ENCODE assay signal across 19 cellular contexts in the genomic region with DNA sequence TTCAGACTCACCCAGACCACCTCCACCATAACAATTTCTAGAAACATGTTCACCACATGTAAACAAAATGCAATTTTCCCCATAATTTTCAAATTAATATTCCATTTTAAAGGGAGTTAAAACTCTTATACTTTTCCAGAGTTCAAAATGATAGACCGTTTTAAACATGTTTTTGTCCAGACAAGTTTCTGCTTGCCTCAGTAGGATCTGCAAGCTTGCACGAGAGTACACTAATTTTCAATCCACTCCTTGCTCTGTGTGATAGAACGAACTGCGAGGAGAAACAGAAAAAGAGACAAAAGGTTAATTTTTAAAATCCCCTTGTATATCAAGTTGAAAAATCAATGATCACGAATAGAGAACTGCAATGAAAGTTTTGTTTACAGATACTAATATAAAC. TPM values are rescaled to one million over a fixed set of nuclear protein-coding genes. Genes with fewer than 3 reads are reported as not detected.
DNase-seq lines count a peak whose midpoint lies in the region; ATAC-seq, FAIRE-seq and TF ChIP-seq lines count a peak whose summit lies in the region.
"Had no signal": no experiment of that assay in that cellular context is flagged by ENCODE, and none has a peak within 500 bp of the region (broad histone marks: within the 10 kb centered on the region; RNA-seq: fewer than 3 reads in every experiment).

No MANE protein-coding gene starts in this region.

- no peaks in the 10 kb centered on the region for H3K27me3 ChIP-seq in mammary epithelial cell (ENCODE audit: insufficient read depth, low read length)
- no peaks in the 10 kb centered on the region for H3K27me3 ChIP-seq in esophagus squamous epithelium
- H3K27me3 ChIP-seq in suprapubic skin, result no peaks in the 10 kb centered on the region
- H3K27me3 ChIP-seq: BE2C had no signal

- intact Hi-C loops in mammary epithelial cell (cut with micrococcal nuclease) (no loop called here), esophagus squamous epithelium (cut with DNase I) (no loop called here)

- POLR2A ChIA-PET in WTC11 (lab: Charles Lee), result no interaction called here

- 0 out of 2 replicates have a peak overlapping the region, but pooled peaks have one; percentile 5 for H3K27ac Mint-ChIP-seq in WTC11
- H3K27ac Mint-ChIP-seq: GM23338 had no signal

- peak overlapping the region; percentile 64 for H3K4me2 ChIP-seq in mammary epithelial cell (ENCODE audit: insufficient read depth, low read depth, low read length)
- H3K4me2 ChIP-seq: A549, GM23338 had no signal

- FAIRE-seq in RCC 7860 (lab: Jason Lieb, UNC), result no peak
- FAIRE-seq: A549, GM12878, GM18507 had no signal

- in situ Hi-C loops in mammary epithelial cell (cut with MboI; ENCODE audit: low sequenced_read_pairs in 2 of 2), result loop anchor here in 1 of 2 donors (25.0 kb wide), 1 partner anchor 328 kb away; a partner anchor contains a TSS

- TF ChIP-seq CTCF in WTC11 (IDR thresholded peaks at IDR 0.05) (no peak), mammary epithelial cell (conservative IDR thresholded peaks at IDR 0.05 in 1 of 2, IDR thresholded peaks at IDR 0.05 in 1 of 2; ENCODE audit: extremely low read depth in 1 of 2, insufficient read depth in 1 of 2, low read depth in 1 of 2, low read length in 2 of 2) (no peak), esophagus squamous epithelium (IDR thresholded peaks at IDR 0.05) (no peak), suprapubic skin (IDR thresholded peaks at IDR 0.05) (no peak), GM20000 (IDR thresholded peaks at IDR 0.05; ENCODE audit: extremely low read depth, missing control alignments) (no peak)

- H3K9ac ChIP-seq in mammary epithelial cell (ENCODE audit: insufficient read depth, low read length), result no peak overlapping the region

- H3K27me3 Mint-ChIP-seq in WTC11 (ENCODE audit: low read depth), result peaks cover 4% of the 10 kb centered on the region
- H3K27me3 Mint-ChIP-seq: CD4-positive, alpha-beta memory T cell had no signal

- no peaks in the 10 kb centered on the region for H3K9me3 ChIP-seq in mammary epithelial cell (replicated peaks; ENCODE audit: insufficient read depth, low read length)
- no peaks in the 10 kb centered on the region for H3K9me3 ChIP-seq in esophagus squamous epithelium
- H3K9me3 ChIP-seq in suprapubic skin, result no peaks in the 10 kb centered on the region
- H3K9me3 ChIP-seq: A549, BE2C had no signal

- H3K4me3 ChIP-seq in mammary epithelial cell (replicated peaks in 1 of 3; ENCODE audit: insufficient read depth in 1 of 3, low read depth in 2 of 3, low read length in 3 of 3), result no peak overlapping the region
- no peak overlapping the region for H3K4me3 ChIP-seq in esophagus squamous epithelium
- H3K4me3 ChIP-seq in suprapubic skin, result no peak overlapping the region
- H3K4me3 ChIP-seq: A549, GM12878, GM23338 had no signal

- dilution Hi-C loops in mammary epithelial cell (cut with HindIII; ENCODE audit: low sequenced_read_pairs), result loop anchor here (5.0 kb wide), 1 partner anchor 93 kb away; no protein-coding TSS in a partner anchor

- no peak for TF ChIP-seq POLR2A in esophagus squamous epithelium (IDR thresholded peaks at IDR 0.05)
- TF ChIP-seq POLR2A in suprapubic skin (IDR thresholded peaks at IDR 0.05), result no peak

- peak overlapping the region; percentile 55 for H3K27ac ChIP-seq in mammary epithelial cell (ENCODE audit: insufficient read depth, low read depth, low read length)
- H3K27ac ChIP-seq in esophagus squamous epithelium, result peak overlapping the region in 3 of 4 donors; percentile 59 to 86 (median 85)
- peak overlapping the region; percentile 75 for H3K27ac ChIP-seq in suprapubic skin
- H3K27ac ChIP-seq: A549, C4-2B had no signal

- H3K4me1 Mint-ChIP-seq in WTC11, result 0 out of 2 replicates have a peak, but pooled peaks cover under 1% of the 10 kb centered on the region

- no peaks in the 10 kb centered on the region for H3K36me3 Mint-ChIP-seq in WTC11

- H3K9me3 Mint-ChIP-seq in WTC11, result no peaks in the 10 kb centered on the region
- H3K9me3 Mint-ChIP-seq: CD4-positive, alpha-beta memory T cell; GM23338 had no signal

- peaks cover 22% of the 10 kb centered on the region for H3K79me2 ChIP-seq in mammary epithelial cell (ENCODE audit: insufficient read depth, low read length)

- no peak for DNase-seq in WTC11 (ENCODE audit: low spot score)
- peak; percentile 49 for DNase-seq in mammary epithelial cell
- no peak for DNase-seq in esophagus squamous epithelium (lab: John Stamatoyannopoulos, UW)
- DNase-seq in suprapubic skin (ENCODE audit: low spot score in 2 of 2), result no peak
- no peak for DNase-seq in RPMI8226
- no peak for DNase-seq in RCC 7860 (ENCODE audit: low spot score)
- DNase-seq in GM20000 (ENCODE audit: low spot score), result no peak
- DNase-seq: BE2C; CD4-positive, alpha-beta memory T cell; DMS79; H7 had no signal

- CTCF ChIA-PET in WTC11 (lab: Charles Lee), result no interaction called here
- CTCF ChIA-PET in mammary epithelial cell (lab: Charles Lee; ENCODE audit: low non-redundant PET), result no interaction called here

- peaks cover 7% of the 10 kb centered on the region for H3K36me3 ChIP-seq in mammary epithelial cell (ENCODE audit: insufficient read depth, low read length)
- H3K36me3 ChIP-seq in esophagus squamous epithelium, result peaks cover 0 to 27% (median 0%) of the 10 kb centered on the region in 3 donors
- peaks cover 4% of the 10 kb centered on the region for H3K36me3 ChIP-seq in suprapubic skin

- H2AFZ ChIP-seq in mammary epithelial cell (ENCODE audit: low read depth, low read length), result peak overlapping the region; percentile 60
- H2AFZ ChIP-seq: GM23338 had no signal

- no peak for ATAC-seq in WTC11
- ATAC-seq: A549, GM12878, GM23338 had no signal

- WGBS in mammary epithelial cell (ENCODE audit: low coverage, missing lambda C conversion rate), result 6% methylated on average over 5 of the region's 5 CpGs
- WGBS in esophagus squamous epithelium, 2 donors, result 36 to 45% methylated on average over 5 of the region's 5 CpGs
- 46% methylated on average over 5 of the region's 5 CpGs for WGBS in suprapubic skin

- no peaks in the 10 kb centered on the region for H4K20me1 ChIP-seq in mammary epithelial cell (ENCODE audit: insufficient read depth, low read length)

- H3K4me1 ChIP-seq in mammary epithelial cell (ENCODE audit: insufficient read depth, low read length) (peaks cover 26% of the 10 kb centered on the region), esophagus squamous epithelium (peaks cover 3 to 49% (median 14%) of the 10 kb centered on the region in 3 donors), suprapubic skin (peaks cover 37% of the 10 kb centered on the region)

- no peak for TF ChIP-seq EP300 in suprapubic skin (IDR thresholded peaks at IDR 0.05)

- no TSS peak for BruUV-seq in mammary epithelial cell (replicated peaks; lab: Mats Ljungman, UMichigan)

- H3K4me3 Mint-ChIP-seq in WTC11, result no peak overlapping the region
- H3K4me3 Mint-ChIP-seq: CD4-positive, alpha-beta memory T cell; GM23338 had no signal

TF ChIP-seq in WTC11, 78 proteins besides CTCF, POLR2A, EP300 and RAD21 (continues in another document):
- TF ChIP-seq, protein P1, sequence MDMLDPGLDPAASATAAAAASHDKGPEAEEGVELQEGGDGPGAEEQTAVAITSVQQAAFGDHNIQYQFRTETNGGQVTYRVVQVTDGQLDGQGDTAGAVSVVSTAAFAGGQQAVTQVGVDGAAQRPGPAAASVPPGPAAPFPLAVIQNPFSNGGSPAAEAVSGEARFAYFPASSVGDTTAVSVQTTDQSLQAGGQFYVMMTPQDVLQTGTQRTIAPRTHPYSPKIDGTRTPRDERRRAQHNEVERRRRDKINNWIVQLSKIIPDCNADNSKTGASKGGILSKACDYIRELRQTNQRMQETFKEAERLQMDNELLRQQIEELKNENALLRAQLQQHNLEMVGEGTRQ (CRISPR knock-in tag; IDR thresholded peaks at IDR 0.05), result no peak
- TF ChIP-seq RORB (CRISPR knock-in tag; IDR thresholded peaks at IDR 0.05), result no peak
- TF ChIP-seq KAT7 (CRISPR knock-in tag; IDR thresholded peaks at IDR 0.05; ENCODE audit: borderline replicate concordance), result no peak

RNA-seq across cellular contexts. Expression of a gene that starts 7.1 kb away (rescaled TPM):
- total RNA-seq in WTC11 (2021), result 14.3 to 19.5 TPM (median 19.4 TPM) in 3 replicates
- total RNA-seq in mammary epithelial cell, result 10 to 100 TPM; 33.1 to 61.3 TPM
- 83.2 TPM for polyA plus RNA-seq in mammary epithelial cell
- polyA minus RNA-seq in mammary epithelial cell, result 70.6 TPM
- 10 to 100 TPM; 34.3 to 52.3 (median 46.9) TPM for total RNA-seq in esophagus squamous epithelium
- 10 to 100 TPM; 47.4 to 84.7 (median 49.1) TPM for total RNA-seq in suprapubic skin

RNA-seq across cellular contexts. Expression of a gene that starts 7.5 kb away (rescaled TPM):
- total RNA-seq in WTC11 (2021) (36.0 to 43.1 TPM (median 38.2 TPM) in 3 replicates), mammary epithelial cell (10 to 100 TPM; 38.7 to 43.8 TPM), esophagus squamous epithelium (10 to 100 TPM; 30.6 to 56.5 (median 43.4) TPM), suprapubic skin (10 to 100 TPM; 49.8 to 66.6 (median 51.9) TPM)
- polyA plus RNA-seq in mammary epithelial cell, result 40.8 TPM
- polyA minus RNA-seq in mammary epithelial cell, result 18.2 TPM

RNA-seq across cellular contexts. Expression of a gene that starts 37.9 kb away (rescaled TPM):
- total RNA-seq in WTC11 (2021), result 1.4 to 3.9 TPM (median 3.3 TPM) in 3 replicates
- total RNA-seq in mammary epithelial cell, result under 1 TPM in 1 of 2 donors, not detected in 1; 0.17 TPM
- not detected for polyA plus RNA-seq in mammary epithelial cell
- polyA minus RNA-seq in mammary epithelial cell, result not detected
- under 1 TPM in 1 of 4 donors, not detected in 3; 0.76 TPM for total RNA-seq in esophagus squamous epithelium
- under 1 TPM in 2 of 4 donors, not detected in 2; 0.29 to 0.68 TPM for total RNA-seq in suprapubic skin
- total RNA-seq: CD4-positive, alpha-beta memory T cell; HT-29 had no signal
- polyA plus RNA-seq: CD4-positive, alpha-beta memory T cell had no signal

RNA-seq across cellular contexts. Expression of a gene that starts 40.6 kb away (rescaled TPM):
- total RNA-seq in WTC11 (2021) (not detected in 3 replicates), mammary epithelial cell (not detected), esophagus squamous epithelium (not detected), suprapubic skin (1 to 10 TPM in 2 of 4 donors, under 1 TPM in 2; 0.42 to 2.4 (median 1.1) TPM)
- not detected for polyA plus RNA-seq in mammary epithelial cell
- polyA minus RNA-seq in mammary epithelial cell, result not detected
- total RNA-seq: G401, GM23338, H7 had no signal
- polyA plus RNA-seq: AG04450; CD4-positive, alpha-beta memory T cell had no signal

RNA-seq across cellular contexts. Expression of a gene that starts 51.3 kb away (rescaled TPM):
- total RNA-seq in WTC11 (2021), result 76.4 to 89.2 TPM (median 77.6 TPM) in 3 replicates
- total RNA-seq in mammary epithelial cell, result 10 to 100 TPM; 64.3 to 67.0 TPM
- polyA plus RNA-seq in mammary epithelial cell, result 56.6 TPM
- polyA minus RNA-seq in mammary epithelial cell, result 5.5 TPM
- 10 to 100 TPM; 71.4 to 91.5 (median 79.5) TPM for total RNA-seq in esophagus squamous epithelium
- 100 to 1,000 TPM in 1 of 4 donors, 10 to 100 TPM in 3; 55.4 to 115 (median 90.8) TPM for total RNA-seq in suprapubic skin
